In genomic region chr9:96256800-96257199, GRCh38 we compare ENCODE assay signal across 17 cellular contexts. TPM values are rescaled to one million over a fixed set of nuclear protein-coding genes. Genes with fewer than 3 reads are reported as not detected.
A peak's percentile ranks its signal among the peaks of the same experiment; 100 is the strongest.
DNase-seq lines count a peak whose midpoint lies in the region; ATAC-seq, FAIRE-seq and TF ChIP-seq lines count a peak whose summit lies in the region.
"Had no signal": no experiment of that assay in that cellular context is flagged by ENCODE, and none has a peak within 500 bp of the region (broad histone marks: within the 10 kb centered on the region; RNA-seq: fewer than 3 reads in every experiment).

No MANE protein-coding gene starts in this region.

- H3K27me3 Mint-ChIP-seq in stimulated activated naive CD8-positive, alpha-beta T cell treated with anti-CD3 and anti-CD28 coated beads, Interleukin-15, amount 100 ng/mL, for 72 hours: peaks cover 44% of the 10 kb centered on the region

- no peak for TF ChIP-seq CTCF in SK-N-SH (IDR thresholded peaks at IDR 0.05)
- no peak for TF ChIP-seq CTCF in PC-3 (conservative IDR thresholded peaks at IDR 0.05; ENCODE audit: low read depth, low read length)
- no peak for TF ChIP-seq CTCF in endothelial cell of umbilical vein (IDR thresholded peaks at IDR 0.05; ENCODE audit: extremely low read depth in 1 of 2, insufficient read depth in 1 of 2, low read depth in 1 of 2, low read length in 2 of 2)
- TF ChIP-seq CTCF in foreskin fibroblast (IDR thresholded peaks at IDR 0.05; ENCODE audit: low read depth, low read length): no peak

- no peak for TF ChIP-seq POLR2A in endothelial cell of umbilical vein (IDR thresholded peaks at IDR 0.05; ENCODE audit: low read depth, low read length)

- H3K4me1 Mint-ChIP-seq in stimulated activated naive CD8-positive, alpha-beta T cell treated with anti-CD3 and anti-CD28 coated beads, Interleukin-15, amount 100 ng/mL, for 72 hours: peaks cover 23% of the 10 kb centered on the region
- H3K4me1 Mint-ChIP-seq: naive B cell had no signal

- no peak for FAIRE-seq in endothelial cell of umbilical vein (lab: Jason Lieb, UNC)
- FAIRE-seq: A549 had no signal

- no peaks in the 10 kb centered on the region for H3K9me3 ChIP-seq in SK-N-SH
- H3K9me3 ChIP-seq in PC-3 (ENCODE audit: low read length): no peaks in the 10 kb centered on the region
- H3K9me3 ChIP-seq in endothelial cell of umbilical vein (replicated peaks; ENCODE audit: control insufficient read depth, insufficient read depth, low read length): no peaks in the 10 kb centered on the region
- H3K9me3 ChIP-seq: A549, body of pancreas had no signal

- H3F3A ChIP-seq in SK-N-SH (replicated peaks; ENCODE audit: insufficient read depth) (no peaks in the 10 kb centered on the region), PC-3 (ENCODE audit: low read length, unreplicated experiment) (no peaks in the 10 kb centered on the region)

- no peak overlapping the region for H3K4me3 Mint-ChIP-seq in stimulated activated naive CD8-positive, alpha-beta T cell treated with anti-CD3 and anti-CD28 coated beads, Interleukin-15, amount 100 ng/mL, for 72 hours
- H3K4me3 Mint-ChIP-seq: activated T-cell treated with anti-CD3 and anti-CD28 coated beads, Interleukin-2, amount 50 U/mL, for 72 hours; naive B cell had no signal

- H3K9me2 ChIP-seq in SK-N-SH: no peaks in the 10 kb centered on the region
- no peaks in the 10 kb centered on the region for H3K9me2 ChIP-seq in PC-3 (replicated peaks; ENCODE audit: low read length)

- H3K27ac ChIP-seq in SK-N-SH (ENCODE audit: low read depth in 2 of 2, low read length in 1 of 2) (no peak overlapping the region), PC-3 (ENCODE audit: low read length) (peak overlapping the region; percentile 34), endothelial cell of umbilical vein (ENCODE audit: insufficient read depth, low read depth, low read length) (no peak overlapping the region)
- H3K27ac ChIP-seq: A549, body of pancreas, epithelial cell of prostate had no signal

- H3K79me2 ChIP-seq in SK-N-SH (ENCODE audit: insufficient read depth): no peaks in the 10 kb centered on the region
- H3K79me2 ChIP-seq in PC-3 (ENCODE audit: low read length): no peaks in the 10 kb centered on the region
- H3K79me2 ChIP-seq in endothelial cell of umbilical vein (ENCODE audit: control insufficient read depth, insufficient read depth, low read length): no peaks in the 10 kb centered on the region

- intact Hi-C loops in PC-3 (cut with micrococcal nuclease) (no loop called here), endothelial cell of umbilical vein (cut with micrococcal nuclease) (no loop called here)

- no peaks in the 10 kb centered on the region for H3K9me3 Mint-ChIP-seq in stimulated activated naive CD8-positive, alpha-beta T cell treated with anti-CD3 and anti-CD28 coated beads, Interleukin-15, amount 100 ng/mL, for 72 hours
- H3K9me3 Mint-ChIP-seq: activated T-cell treated with anti-CD3 and anti-CD28 coated beads, Interleukin-2, amount 50 U/mL, for 72 hours had no signal

- H3K27me3 ChIP-seq in SK-N-SH (ENCODE audit: insufficient read depth): no peaks in the 10 kb centered on the region
- no peaks in the 10 kb centered on the region for H3K27me3 ChIP-seq in PC-3 (ENCODE audit: low read length)
- H3K27me3 ChIP-seq in endothelial cell of umbilical vein (ENCODE audit: control insufficient read depth in 2 of 2, insufficient read depth in 2 of 2, low read length in 2 of 2): no peaks in the 10 kb centered on the region
- H3K27me3 ChIP-seq: body of pancreas had no signal

- BruUV-seq in PC-3 (replicated peaks; lab: Mats Ljungman, UMichigan) (no TSS peak), endothelial cell of umbilical vein (replicated peaks; lab: Mats Ljungman, UMichigan) (no TSS peak)

- H3K9ac ChIP-seq in SK-N-SH (no peak overlapping the region), PC-3 (ENCODE audit: low read length) (no peak overlapping the region), endothelial cell of umbilical vein (replicated peaks; ENCODE audit: extremely low read depth, insufficient read depth, low read length) (no peak overlapping the region)

- no peak overlapping the region for H3K27ac Mint-ChIP-seq in stimulated activated naive CD8-positive, alpha-beta T cell treated with anti-CD3 and anti-CD28 coated beads, Interleukin-15, amount 100 ng/mL, for 72 hours
- H3K27ac Mint-ChIP-seq: activated T-cell treated with anti-CD3 and anti-CD28 coated beads, Interleukin-2, amount 50 U/mL, for 72 hours; naive B cell had no signal

- no peaks in the 10 kb centered on the region; a peak in 1 of 4 replicates for H3K4me1 ChIP-seq in SK-N-SH (ENCODE audit: control insufficient read depth in 1 of 2, insufficient read depth in 2 of 2, low read depth in 1 of 2, low read length in 1 of 2)
- H3K4me1 ChIP-seq in PC-3 (ENCODE audit: insufficient read depth, low read length): peaks cover 10% of the 10 kb centered on the region
- H3K4me1 ChIP-seq in endothelial cell of umbilical vein (ENCODE audit: control insufficient read depth, extremely low read depth, insufficient read depth, low read length): peaks cover 2% of the 10 kb centered on the region
- H3K4me1 ChIP-seq: A549, body of pancreas had no signal

- 67% methylated on average over 9 of the region's 9 CpGs for WGBS in SK-N-SH (ENCODE audit: low lambda C conversion rate)

- no peak overlapping the region for H3K4me3 ChIP-seq in SK-N-SH (ENCODE audit: low read depth in 2 of 2, low read length in 1 of 2)
- H3K4me3 ChIP-seq in PC-3 (ENCODE audit: low read length): no peak overlapping the region
- H3K4me3 ChIP-seq in endothelial cell of umbilical vein (replicated peaks in 1 of 3; ENCODE audit: insufficient read depth in 1 of 3, low read depth in 1 of 3, low read length in 3 of 3): no peak overlapping the region
- H3K4me3 ChIP-seq in skeletal muscle cell (ENCODE audit: low read depth, low read length): no peak overlapping the region
- no peak overlapping the region for H3K4me3 ChIP-seq in foreskin fibroblast (ENCODE audit: low read depth in 1 of 2, low read length in 2 of 2)
- H3K4me3 ChIP-seq: A549, body of pancreas had no signal

- CTCF ChIA-PET in SK-N-SH (lab: Yijun Ruan, JAX) (no interaction called here), PC-3 (lab: Charles Lee) (no interaction called here), endothelial cell of umbilical vein (lab: Charles Lee) (no interaction called here)

- no peak for TF ChIP-seq RAD21 in SK-N-SH (IDR thresholded peaks at IDR 0.05; ENCODE audit: low read length)

- H4K20me1 ChIP-seq in SK-N-SH (ENCODE audit: insufficient read depth) (no peaks in the 10 kb centered on the region), PC-3 (ENCODE audit: low read length) (no peaks in the 10 kb centered on the region), endothelial cell of umbilical vein (replicated peaks; ENCODE audit: control insufficient read depth, extremely low read depth, insufficient read depth, low read length) (no peaks in the 10 kb centered on the region)

- POLR2A ChIA-PET in SK-N-SH (lab: Yijun Ruan, JAX): interaction anchor here (0.6 kb wide), 1 partner anchor 632 kb away, joined by 3 read pairs; no protein-coding TSS in a partner anchor
- POLR2A ChIA-PET in PC-3 (lab: Charles Lee; ENCODE audit: unreplicated experiment): no interaction called here
- POLR2A ChIA-PET in endothelial cell of umbilical vein (lab: Charles Lee): no interaction called here

- no peak for TF ChIP-seq EP300 in SK-N-SH (IDR thresholded peaks at IDR 0.05; ENCODE audit: borderline replicate concordance in 1 of 2, low read depth in 1 of 2, low read length in 1 of 2)

- H3K4me2 ChIP-seq in SK-N-SH: no peak overlapping the region
- peak overlapping the region; percentile 19; the same call in 1 of the 2 replicates for H3K4me2 ChIP-seq in PC-3 (ENCODE audit: low read length)
- H3K4me2 ChIP-seq in endothelial cell of umbilical vein (ENCODE audit: insufficient read depth, low read length): no peak overlapping the region
- H3K4me2 ChIP-seq: A549 had no signal

- H3K36me3 ChIP-seq in SK-N-SH (replicated peaks in 1 of 2; ENCODE audit: control insufficient read depth in 1 of 2, insufficient read depth in 2 of 2, low read length in 1 of 2) (no peaks in the 10 kb centered on the region), PC-3 (ENCODE audit: low read depth, low read length) (no peaks in the 10 kb centered on the region), endothelial cell of umbilical vein (ENCODE audit: control insufficient read depth in 2 of 2, extremely low read depth in 1 of 2, insufficient read depth in 2 of 2, low read length in 2 of 2) (no peaks in the 10 kb centered on the region)

- no peaks in the 10 kb centered on the region for H3K9me1 ChIP-seq in endothelial cell of umbilical vein (replicated peaks; ENCODE audit: control insufficient read depth, extremely low read depth, insufficient read depth, low read length)

- DNase-seq in SK-N-SH (no peak), PC-3 (peak; percentile 70), endothelial cell of umbilical vein (ENCODE audit: low read depth, low spot score) (peak; percentile 23), skeletal muscle cell (ENCODE audit: low read depth) (peak; percentile 16), NCI-H446 treated with DMSO at 0.1 percent for 48 hours (lab: John Stamatoyannopoulos, UW) (no peak), foreskin fibroblast (no peak)
- no peak for DNase-seq in stimulated activated naive CD8-positive, alpha-beta T cell treated with anti-CD3 and anti-CD28 coated beads, Interleukin-15, amount 100 ng/mL, for 72 hours
- DNase-seq: activated CD4-positive, CD25-positive, alpha-beta regulatory T cell; activated T-cell treated with anti-CD3 and anti-CD28 coated beads, Interleukin-2, amount 50 U/mL, for 72 hours; body of pancreas; MM.1S; naive B cell; NCI-H345; SHP77 had no signal

- dilution Hi-C loops in endothelial cell of umbilical vein (cut with MboI; ENCODE audit: extremely low pct_ligation_motif_present, low sequenced_read_pairs): no loop called here

- H2AFZ ChIP-seq in SK-N-SH (ENCODE audit: low read depth) (no peak overlapping the region), PC-3 (ENCODE audit: low read length) (no peak overlapping the region), endothelial cell of umbilical vein (ENCODE audit: low read depth, low read length) (no peak overlapping the region)

- peak; percentile 47; the same call in 1 of the 3 replicates for ATAC-seq in SK-N-SH treated with all-trans-retinoic acid at 6 μM for 48 hours
- peak; percentile 98 for ATAC-seq in PC-3
- no peak for ATAC-seq in stimulated activated naive CD8-positive, alpha-beta T cell treated with anti-CD3 and anti-CD28 coated beads, Interleukin-15, amount 100 ng/mL, for 72 hours
- ATAC-seq: A549; activated T-cell treated with anti-CD3 and anti-CD28 coated beads, Interleukin-2, amount 50 U/mL, for 72 hours; body of pancreas had no signal

RNA-seq across cellular contexts. Expression of gene HSD17B3, which starts 45.2 kb away (rescaled TPM):
- polyA plus RNA-seq in SK-N-SH (2012; rRNA removed): 0.51 and 0.86 TPM in 2 replicates
- 0.35 and 0.46 TPM in 2 replicates for polyA plus RNA-seq in SK-N-SH (2012; cell fraction: cytosol; rRNA removed)
- polyA plus RNA-seq in SK-N-SH (2012; cell fraction: nucleus; rRNA removed): 1.9 and 3.1 TPM in 2 replicates
- total RNA-seq in PC-3 (2014; rRNA removed): 0.26 TPM in 1 of 2 replicates, not detected in the other
- total RNA-seq in endothelial cell of umbilical vein: 0.46 TPM in 1 of 2 replicates, not detected in the other
- not detected in 2 replicates for polyA plus RNA-seq in endothelial cell of umbilical vein
- not detected in 2 replicates for polyA plus RNA-seq in endothelial cell of umbilical vein (2011; cell fraction: cytosol; rRNA removed)
- polyA plus RNA-seq in endothelial cell of umbilical vein (2011; cell fraction: nucleus; rRNA removed): 0.36 and 0.73 TPM in 2 replicates
- polyA plus RNA-seq in endothelial cell of umbilical vein (2012): not detected in 2 replicates
- not detected in 2 replicates for polyA minus RNA-seq in endothelial cell of umbilical vein
- polyA minus RNA-seq in endothelial cell of umbilical vein (2011; cell fraction: cytosol; rRNA and poly(A)+ RNA removed): not detected
- 0.91 TPM in 1 of 2 replicates, not detected in the other for polyA minus RNA-seq in endothelial cell of umbilical vein (2011; cell fraction: nucleus; rRNA and poly(A)+ RNA removed)

Comparison
In these comparisons a context has a peak if more than half of its experiments do, and no peak if none do; other contexts are left out.
1. DNase-seq: peak in PC-3 (single experiment), endothelial cell of umbilical vein (single experiment) and skeletal muscle cell (single experiment); none in SK-N-SH (single experiment), stimulated activated naive CD8-positive, alpha-beta T cell treated with anti-CD3 and anti-CD28 coated beads, Interleukin-15, amount 100 ng/mL, for 72 hours (0 of 2), NCI-H446 treated with DMSO at 0.1 percent for 48 hours (single experiment) and foreskin fibroblast (0 of 2).